8 cellular contexts compared by ENCODE assay signal in the genomic region with DNA sequence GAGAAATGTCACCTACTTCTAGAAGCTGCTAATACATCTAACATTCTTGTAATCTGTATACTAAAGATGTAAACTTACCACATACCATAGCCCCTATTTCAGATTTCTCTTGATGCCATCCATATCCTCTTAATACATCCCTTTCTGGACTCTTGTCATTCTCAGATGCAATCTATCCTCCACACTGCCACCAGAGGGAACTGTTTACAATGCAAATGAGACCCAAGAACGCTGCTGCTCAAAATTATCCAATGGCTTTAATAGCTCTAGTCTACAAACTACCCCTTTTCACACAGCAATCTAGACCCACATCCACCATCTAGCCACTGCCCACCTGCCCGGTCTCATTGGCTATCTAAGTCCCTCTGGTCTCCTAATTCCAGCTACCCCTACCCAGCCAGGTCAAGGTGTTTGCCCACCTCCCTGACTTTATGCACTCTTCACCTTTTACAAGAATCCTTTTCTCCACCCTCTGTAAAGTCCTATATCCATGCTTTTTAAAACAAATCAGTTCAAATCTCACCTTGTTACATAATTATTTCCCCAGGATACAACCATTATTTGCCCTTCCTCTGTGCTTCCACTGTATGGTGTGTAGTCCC. TPM values are rescaled to one million over a fixed set of nuclear protein-coding genes. Genes with fewer than 3 reads are reported as not detected.
DNase-seq lines count a peak whose midpoint lies in the region; ATAC-seq and TF ChIP-seq lines count a peak whose summit lies in the region.

No MANE protein-coding gene starts in this region.

- H3K27ac ChIP-seq in heart left ventricle: peak overlapping the region in 1 of 12 donors; percentile 75
- no peak overlapping the region for H3K27ac ChIP-seq in right cardiac atrium (ENCODE audit: low read length)
- H3K27ac ChIP-seq in rectal smooth muscle tissue (ENCODE audit: low read depth, low read length): peak overlapping the region; percentile 84

- WGBS in heart left ventricle, 4 donors: 33 to 53% (median 40%) methylated on average over 2 of the region's 2 CpGs
- WGBS in right cardiac atrium: 56% methylated on average over 2 of the region's 2 CpGs

- H3K4me1 ChIP-seq in heart left ventricle: no peaks in the 10 kb centered on the region
- H3K4me1 ChIP-seq in right cardiac atrium (ENCODE audit: control insufficient read depth, insufficient read depth, low read length): no peaks in the 10 kb centered on the region
- H3K4me1 ChIP-seq in rectal smooth muscle tissue (ENCODE audit: control insufficient read depth, insufficient read depth, low read length): peaks cover 4% of the 10 kb centered on the region

- DNase-seq in heart left ventricle (no peak), right cardiac atrium (no peak), Kasumi-1 (lab: John Stamatoyannopoulos, UW) (peak; percentile 79 to 86), SKM-1 (lab: John Stamatoyannopoulos, UW; ENCODE audit: unreplicated experiment) (peak; percentile 28), fibroblast of mammary gland (ENCODE audit: low read depth) (peak; percentile 63), islet precursor cell (no peak)

- TF ChIP-seq POLR2A in heart left ventricle (IDR thresholded peaks at IDR 0.05): no peak

- TF ChIP-seq CTCF in heart left ventricle (IDR thresholded peaks at IDR 0.05) (peak in 10 of 12 donors; percentile 14 to 51 (median 33)), fibroblast of mammary gland (conservative IDR thresholded peaks at IDR 0.05; ENCODE audit: control insufficient read depth, insufficient read depth, low read depth, low read length) (peak; percentile 64)

- H3K27me3 ChIP-seq in heart left ventricle (peaks cover 0 to 18% (median 0%) of the 10 kb centered on the region in 9 donors), right cardiac atrium (ENCODE audit: control insufficient read depth, insufficient read depth) (no peaks in the 10 kb centered on the region), rectal smooth muscle tissue (ENCODE audit: control insufficient read depth, insufficient read depth, low read length) (no peaks in the 10 kb centered on the region)

- H3K4me3 ChIP-seq in heart left ventricle (no peak overlapping the region), right cardiac atrium (ENCODE audit: low read length) (no peak overlapping the region), fibroblast of mammary gland (ENCODE audit: control insufficient read depth, low read depth, low read length) (no peak overlapping the region), rectal smooth muscle tissue (ENCODE audit: low read length) (no peak overlapping the region)

- ATAC-seq in heart left ventricle (peak in 2 of 4 donors; percentile 24 to 53), right cardiac atrium (no peak), GM21619 (IDR thresholded peaks at IDR 0.05; ENCODE audit: unreplicated experiment) (peak; percentile 30)

- H3K9ac ChIP-seq in rectal smooth muscle tissue (ENCODE audit: low read length): no peak overlapping the region

- H3K9me3 ChIP-seq in heart left ventricle (no peaks in the 10 kb centered on the region), right cardiac atrium (ENCODE audit: control insufficient read depth, low read length) (no peaks in the 10 kb centered on the region)

- intact Hi-C loops in heart left ventricle (cut with DNase I): loop anchor here in 3 of 10 donors (5.0 to 10.0 kb wide), 2 partner anchors 410 to 488 kb away; no protein-coding TSS in a partner anchor
- intact Hi-C loops in right cardiac atrium (cut with DNase I): no loop called here

- H3K36me3 ChIP-seq in heart left ventricle: no peaks in the 10 kb centered on the region
- H3K36me3 ChIP-seq in rectal smooth muscle tissue (ENCODE audit: control insufficient read depth, insufficient read depth, low read length): no peaks in the 10 kb centered on the region

RNA-seq across cellular contexts. Expression of gene FAXC, which starts 14.8 kb away (rescaled TPM):
- 1 to 10 TPM in 1 of 9 donors, under 1 TPM in 5, not detected in 3; 0.16 to 3.2 (median 0.51) TPM for total RNA-seq in heart left ventricle
- under 1 TPM; under 0.01 to 0.88 TPM for polyA plus RNA-seq in heart left ventricle
- total RNA-seq in right cardiac atrium: under 1 TPM in 3 of 4 donors, not detected in 1; 0.06 to 0.40 (median 0.21) TPM
- 0.45 TPM for polyA plus RNA-seq in right cardiac atrium

RNA-seq across cellular contexts. Expression of gene COQ3, which starts 59.4 kb away (rescaled TPM):
- total RNA-seq in heart left ventricle: 10 to 100 TPM in 8 of 9 donors, 1 to 10 TPM in 1; 9.5 to 39.1 (median 26.3) TPM
- polyA plus RNA-seq in heart left ventricle: 10 to 100 TPM; 31.8 to 37.7 TPM
- 10 to 100 TPM; 17.9 to 31.4 (median 24.6) TPM for total RNA-seq in right cardiac atrium
- polyA plus RNA-seq in right cardiac atrium: 39.2 TPM

Comparison
In these comparisons a context has a peak if more than half of its experiments do, and no peak if none do; other contexts are left out.
1. DNase-seq: peak in Kasumi-1 (2 of 2), SKM-1 (single experiment) and fibroblast of mammary gland (single experiment); none in heart left ventricle (0 of 5), right cardiac atrium (0 of 3) and islet precursor cell (single experiment).